In genomic region chr6:149963212-149963461, GRCh38 we compare ENCODE assay signal across 8 cellular contexts. TPM values are rescaled to one million over a fixed set of nuclear protein-coding genes. Genes with fewer than 3 reads are reported as not detected.
DNase-seq lines count a peak whose midpoint lies in the region; ATAC-seq and TF ChIP-seq lines count a peak whose summit lies in the region.

No MANE protein-coding gene starts in this region.

- no peaks in the 10 kb centered on the region for H3K9me3 ChIP-seq in neuron (ENCODE audit: low read length)

- peaks cover 2% of the 10 kb centered on the region for H3K36me3 Mint-ChIP-seq in activated B cell treated with CpG ODN at 0.5 μM for 24 hours (ENCODE audit: low read depth)

- H2AFZ ChIP-seq in neuron (ENCODE audit: low read depth, low read length): peak overlapping the region; percentile 66

- H3K36me3 ChIP-seq in neuron (ENCODE audit: insufficient read depth, low read length): no peaks in the 10 kb centered on the region

- H3K27me3 ChIP-seq in neuron (ENCODE audit: insufficient read depth, low read length): peaks cover 81% of the 10 kb centered on the region

- H3K4me3 Mint-ChIP-seq in activated B cell treated with CpG ODN at 0.5 μM for 24 hours: peak overlapping the region; percentile 91

- H3K4me3 ChIP-seq in Jurkat, Clone E6-1 (ENCODE audit: low read length): peak overlapping the region; percentile 75
- H3K4me3 ChIP-seq in epithelial cell of proximal tubule (ENCODE audit: low read depth, low read length): peak overlapping the region; percentile 39
- peak overlapping the region; percentile 51 for H3K4me3 ChIP-seq in neuron (ENCODE audit: low read length)

- peak; percentile 34 for ATAC-seq in activated B cell treated with CpG ODN at 0.5 μM for 24 hours (ENCODE audit: low read depth)

- H3K9me3 Mint-ChIP-seq in activated B cell treated with CpG ODN at 0.5 μM for 24 hours: no peaks in the 10 kb centered on the region

- H3K4me1 Mint-ChIP-seq in activated B cell treated with CpG ODN at 0.5 μM for 24 hours: peaks cover 27% of the 10 kb centered on the region

- peaks cover 17% of the 10 kb centered on the region for H3K4me1 ChIP-seq in neuron (ENCODE audit: insufficient read depth, low read length)

- DNase-seq in activated T-cell treated with anti-CD3 and anti-CD28 coated beads for 4 hours (peak; percentile 23), activated B cell treated with CpG ODN at 0.5 μM for 24 hours (no peak), epithelial cell of proximal tubule (ENCODE audit: low read depth) (no peak), posterior cingulate gyrus (no peak), DMS153 treated with DMSO at 0.1 percent for 48 hours (lab: John Stamatoyannopoulos, UW; ENCODE audit: unreplicated experiment) (no peak)
- no peak for DNase-seq in activated T-cell treated with anti-CD3 and anti-CD28 coated beads, Interleukin-2, amount 50 U/mL, for 1 hour
- DNase-seq in Jurkat, Clone E6-1 (ENCODE audit: low read depth, low spot score): peak; percentile 77

- intact Hi-C loops in activated B cell treated with CpG ODN at 0.5 μM for 24 hours (cut with micrococcal nuclease) (loop anchor here (1.0 to 2.0 kb wide), 3 partner anchors 24 to 41 kb away; no protein-coding TSS in a partner anchor), posterior cingulate gyrus (cut with DNase I) (no loop called here)

- CTCF ChIA-PET in activated B cell treated with CpG ODN at 0.5 μM for 24 hours (lab: Charles Lee): no interaction called here

- H3K27ac Mint-ChIP-seq in activated B cell treated with CpG ODN at 0.5 μM for 24 hours: peak overlapping the region; percentile 81

- POLR2A ChIA-PET in activated B cell treated with CpG ODN at 0.5 μM for 24 hours (lab: Charles Lee): no interaction called here

- TF ChIP-seq CTCF in activated B cell treated with CpG ODN at 0.5 μM for 24 hours (IDR thresholded peaks at IDR 0.05): no peak
- TF ChIP-seq CTCF in epithelial cell of proximal tubule (conservative IDR thresholded peaks at IDR 0.05; ENCODE audit: low read depth, low read length): no peak

- H3K27me3 Mint-ChIP-seq in activated B cell treated with CpG ODN at 0.5 μM for 24 hours: peaks cover 69% of the 10 kb centered on the region

RNA-seq across cellular contexts. Expression of gene ULBP1, which starts 0.6 kb away (rescaled TPM):
- polyA plus RNA-seq in Jurkat, Clone E6-1 (2012; ENCODE audit: insufficient read depth, insufficient read length): 8.6 TPM
- total RNA-seq in activated B cell treated with CpG ODN at 0.5 μM for 24 hours (1.9 and 2.2 TPM in 2 replicates), epithelial cell of proximal tubule (0.23 and 0.94 TPM in 2 replicates)

RNA-seq across cellular contexts. Expression of gene ULBP2, which starts 21.3 kb away (rescaled TPM):
- polyA plus RNA-seq in Jurkat, Clone E6-1 (2012; ENCODE audit: insufficient read depth, insufficient read length): 17.5 TPM
- 0.29 and 0.37 TPM in 2 replicates for total RNA-seq in activated B cell treated with CpG ODN at 0.5 μM for 24 hours
- 5.3 and 16.0 TPM in 2 replicates for total RNA-seq in epithelial cell of proximal tubule

RNA-seq across cellular contexts. Expression of gene RAET1G, which starts 40.2 kb away (rescaled TPM):
- polyA plus RNA-seq in Jurkat, Clone E6-1 (2012; ENCODE audit: insufficient read depth, insufficient read length): 1.6 TPM
- total RNA-seq in activated B cell treated with CpG ODN at 0.5 μM for 24 hours (not detected in 2 replicates), epithelial cell of proximal tubule (0.43 TPM in 1 of 2 replicates, not detected in the other)

Comparison
In these comparisons a context has a peak if more than half of its experiments do, and no peak if none do; other contexts are left out.
1. DNase-seq: peak in activated T-cell treated with anti-CD3 and anti-CD28 coated beads for 4 hours (single experiment) and Jurkat, Clone E6-1 (single experiment); none in activated T-cell treated with anti-CD3 and anti-CD28 coated beads, Interleukin-2, amount 50 U/mL, for 1 hour (single experiment), activated B cell treated with CpG ODN at 0.5 μM for 24 hours (single experiment), epithelial cell of proximal tubule (single experiment), posterior cingulate gyrus (0 of 10) and DMS153 treated with DMSO at 0.1 percent for 48 hours (single experiment).
2. Peak in every context shown above with its lines, with median percentiles within 50 percentile points of each other: H3K4me3 ChIP-seq.